ENCODE assay signal across 26 cellular contexts in the genomic region with DNA sequence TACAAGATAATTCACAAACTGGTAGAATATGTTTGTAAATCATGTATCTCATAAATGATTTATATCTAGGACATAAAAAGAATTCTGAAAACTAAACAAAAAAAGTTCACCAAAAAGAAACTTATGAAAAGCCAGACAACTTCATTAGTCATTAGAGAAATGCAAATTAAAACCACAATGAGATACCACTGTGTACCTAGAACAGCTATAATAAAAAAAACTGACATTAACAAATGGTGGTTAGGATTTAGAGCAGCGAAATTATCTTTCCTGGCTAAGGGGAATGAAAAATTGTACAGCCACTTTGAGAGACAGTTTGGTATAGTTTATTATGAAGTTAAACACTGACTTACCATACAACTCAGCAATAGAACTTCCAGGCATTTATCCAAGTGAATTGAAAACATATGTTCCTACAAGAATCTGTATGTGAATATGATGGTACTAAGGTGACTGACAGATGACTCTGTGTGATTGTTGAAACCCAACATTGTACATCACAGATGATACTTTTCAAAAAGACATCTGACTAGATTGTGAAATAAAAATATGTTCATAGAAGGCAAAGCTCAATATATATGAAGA. TPM values are rescaled to one million over a fixed set of nuclear protein-coding genes. Genes with fewer than 3 reads are reported as not detected.
DNase-seq lines count a peak whose midpoint lies in the region; ATAC-seq, FAIRE-seq and TF ChIP-seq lines count a peak whose summit lies in the region.
"Had no signal": no experiment of that assay in that cellular context is flagged by ENCODE, and none has a peak within 500 bp of the region (broad histone marks: within the 10 kb centered on the region; RNA-seq: fewer than 3 reads in every experiment).

No MANE protein-coding gene starts in this region.

- POLR2A ChIA-PET in H1 (lab: Charles Lee; ENCODE audit: partially characterized antibody), result no interaction called here
- POLR2A ChIA-PET in activated CD8-positive, alpha-beta T cell treated with anti-CD3 and anti-CD28 coated beads for 36 hours (lab: Charles Lee), result no interaction called here

- no peak overlapping the region for H2BK5ac ChIP-seq in H1 (ENCODE audit: low read depth, low read length)

- H3K23ac ChIP-seq in H1 (ENCODE audit: insufficient read length), result no peak overlapping the region

- no peak overlapping the region for H3K4me3 ChIP-seq in H1 (ENCODE audit: extremely low read depth in 1 of 4, insufficient read depth in 2 of 4, low read depth in 3 of 4, low read length in 4 of 4)
- H3K4me3 ChIP-seq in skeletal muscle cell (ENCODE audit: low read depth, low read length), result no peak overlapping the region
- H3K4me3 ChIP-seq: coronary artery, gastroesophageal sphincter, tibial artery had no signal

- H3K56ac ChIP-seq in H1 (replicated peaks; ENCODE audit: insufficient read length, low read depth, low read length), result no peak overlapping the region

- H3K27ac ChIP-seq in H1 (ENCODE audit: low read depth, low read length), result no peak overlapping the region
- H3K27ac ChIP-seq: coronary artery, gastroesophageal sphincter, tibial artery had no signal

- H3K79me1 ChIP-seq in H1 (ENCODE audit: low read depth, low read length), result no peaks in the 10 kb centered on the region

- intact Hi-C loops in activated CD8-positive, alpha-beta T cell treated with anti-CD3 and anti-CD28 coated beads for 36 hours (cut with micrococcal nuclease), result no loop called here

- no peak overlapping the region for H4K91ac ChIP-seq in H1 (replicated peaks; ENCODE audit: insufficient read length, low read length)

- no peak for TF ChIP-seq EP300 in H1 (IDR thresholded peaks at IDR 0.05; ENCODE audit: borderline replicate concordance in 1 of 2, low read depth in 2 of 2, low read length in 2 of 2)

- WGBS in H1 (ENCODE audit: extremely low coverage in 1 of 2, insufficient coverage in 1 of 2, insufficient read length in 1 of 2, insufficient replicate concordance in 2 of 2, low coverage in 1 of 2, low lambda C conversion rate in 2 of 2, missing lambda C conversion rate in 1 of 2), 2 experiments, result 100% methylated on average over 1 of the region's 1 CpG; no CpG with 5 or more reads in 1 of the 2 experiments

- H3K4me1 Mint-ChIP-seq in activated CD8-positive, alpha-beta T cell treated with anti-CD3 and anti-CD28 coated beads for 36 hours (ENCODE audit: low read depth), result no peaks in the 10 kb centered on the region
- H3K4me1 Mint-ChIP-seq: activated CD8-positive, alpha-beta memory T cell treated with anti-CD3 and anti-CD28 coated beads, Interleukin-2, amount 10 ng/mL, durations not matched to agents 7 days and 5 days; activated T-helper 17 cell treated with anti-CD3 and anti-CD28 coated beads, Interleukin-2, amount 50 U/mL, for 72 hours; CD4-positive, alpha-beta memory T cell had no signal

- no peaks in the 10 kb centered on the region for H3K4me1 ChIP-seq in H1 (replicated peaks in 1 of 4; ENCODE audit: control insufficient read depth in 3 of 4, insufficient read depth in 4 of 4, low read length in 3 of 4)
- H3K4me1 ChIP-seq: gastroesophageal sphincter, tibial artery had no signal

- DNase-seq in GM18507 (ENCODE audit: extremely low spot score, insufficient read length, low read depth) (no peak), H1 (ENCODE audit: low read depth in 1 of 2, low spot score in 2 of 2) (no peak), skeletal muscle cell (ENCODE audit: low read depth) (peak; percentile 17), NCI-H2029 (lab: John Stamatoyannopoulos, UW) (no peak)
- no peak for DNase-seq in activated CD8-positive, alpha-beta T cell treated with anti-CD3 and anti-CD28 coated beads for 36 hours
- DNase-seq: activated CD4-positive, alpha-beta T cell treated with anti-CD3 and anti-CD28 coated beads for 48 hours; activated CD8-positive, alpha-beta memory T cell treated with anti-CD3 and anti-CD28 coated beads, Interleukin-2, amount 10 ng/mL, durations not matched to agents 7 days and 5 days; CD4-positive, alpha-beta memory T cell; Karpas-422; kidney glomerular epithelial cell; NCI-H1092 treated with DMSO at 0.1 percent for 48 hours; NCI-H2107; OCI-M1; Right ventricle myocardium superior; stimulated activated CD4-positive, alpha-beta T cell treated with anti-CD3 and anti-CD28 coated beads, Interleukin-4, amount 100 ng/mL, for 1 hour; stimulated activated naive CD8-positive, alpha-beta T cell treated with anti-CD3 and anti-CD28 coated beads, Interleukin-15, Interleukin-2, amounts not matched to agents 100 U/mL and 50 U/mL, for 24 hours; tibial artery had no signal

- H3K23me2 ChIP-seq in H1 (ENCODE audit: low read depth, low read length), result no peaks in the 10 kb centered on the region

- H2BK120ac ChIP-seq in H1 (replicated peaks; ENCODE audit: low read depth, low read length), result no peak overlapping the region

- H3K4ac ChIP-seq in H1 (replicated peaks; ENCODE audit: insufficient read length, low read depth, low read length), result no peak overlapping the region

- H3K4me2 ChIP-seq in H1 (ENCODE audit: insufficient read depth in 1 of 2, low read depth in 2 of 2, low read length in 2 of 2), result no peak overlapping the region

- H2AFZ ChIP-seq in H1 (ENCODE audit: low read length), result no peak overlapping the region

- no peak overlapping the region for H2BK15ac ChIP-seq in H1 (ENCODE audit: low read length)

- no peaks in the 10 kb centered on the region for H3K27me3 Mint-ChIP-seq in activated CD8-positive, alpha-beta T cell treated with anti-CD3 and anti-CD28 coated beads for 36 hours
- H3K27me3 Mint-ChIP-seq: activated CD8-positive, alpha-beta memory T cell treated with anti-CD3 and anti-CD28 coated beads, Interleukin-2, amount 10 ng/mL, durations not matched to agents 7 days and 5 days; activated naive CD8-positive, alpha-beta T cell; activated T-helper 17 cell treated with anti-CD3 and anti-CD28 coated beads, Interleukin-2, amount 50 U/mL, for 72 hours; CD4-positive, alpha-beta memory T cell had no signal

- TF ChIP-seq POLR2A in H1 (IDR thresholded peaks at IDR 0.05; ENCODE audit: control extremely low read depth in 1 of 2, low read depth in 2 of 2, low read length in 2 of 2), result no peak

- H3K18ac ChIP-seq in H1 (ENCODE audit: extremely low read depth, low read length), result no peak overlapping the region

- H3K4me3 Mint-ChIP-seq in activated CD8-positive, alpha-beta T cell treated with anti-CD3 and anti-CD28 coated beads for 36 hours, result no peak overlapping the region
- H3K4me3 Mint-ChIP-seq: activated CD8-positive, alpha-beta memory T cell treated with anti-CD3 and anti-CD28 coated beads, Interleukin-2, amount 10 ng/mL, durations not matched to agents 7 days and 5 days; activated naive CD8-positive, alpha-beta T cell; activated T-helper 17 cell treated with anti-CD3 and anti-CD28 coated beads, Interleukin-2, amount 50 U/mL, for 72 hours; CD4-positive, alpha-beta memory T cell had no signal

- no peak overlapping the region for H3K14ac ChIP-seq in H1 (ENCODE audit: insufficient read length)

- H4K5ac ChIP-seq in H1 (ENCODE audit: insufficient read length, low read depth, low read length), result no peak overlapping the region

- ATAC-seq in HG02870 (IDR thresholded peaks at IDR 0.05; ENCODE audit: unreplicated experiment) (peak; percentile 51), HG03521 (IDR thresholded peaks at IDR 0.05; ENCODE audit: unreplicated experiment) (no peak)
- ATAC-seq in activated CD8-positive, alpha-beta T cell treated with anti-CD3 and anti-CD28 coated beads for 36 hours, result no peak
- ATAC-seq: activated CD8-positive, alpha-beta memory T cell treated with anti-CD3 and anti-CD28 coated beads, Interleukin-2, amount 10 ng/mL, durations not matched to agents 7 days and 5 days; activated T-helper 17 cell treated with anti-CD3 and anti-CD28 coated beads, Interleukin-2, amount 50 U/mL, for 72 hours; gastroesophageal sphincter; stimulated activated naive CD8-positive, alpha-beta T cell treated with anti-CD3 and anti-CD28 coated beads, Interleukin-15, Interleukin-2, amounts not matched to agents 100 U/mL and 50 U/mL, for 24 hours had no signal

- no peak for TF ChIP-seq CTCF in H1 (IDR thresholded peaks at IDR 0.05; ENCODE audit: control extremely low read depth in 1 of 3, insufficient read depth in 1 of 3, low read depth in 1 of 3, low read length in 3 of 3)
- TF ChIP-seq CTCF in activated CD8-positive, alpha-beta T cell treated with anti-CD3 and anti-CD28 coated beads for 36 hours (IDR thresholded peaks at IDR 0.05), result no peak

- CTCF ChIA-PET in H1 (lab: Charles Lee; ENCODE audit: partially characterized antibody), result no interaction called here
- CTCF ChIA-PET in activated CD8-positive, alpha-beta T cell treated with anti-CD3 and anti-CD28 coated beads for 36 hours (lab: Charles Lee), result no interaction called here

- H4K8ac ChIP-seq in H1 (ENCODE audit: extremely low read depth, insufficient read depth, low read length), result no peak overlapping the region

- no peak overlapping the region for H2BK20ac ChIP-seq in H1 (ENCODE audit: low read length)

- no peaks in the 10 kb centered on the region for H4K20me1 ChIP-seq in H1 (replicated peaks in 1 of 2; ENCODE audit: control insufficient read depth in 1 of 2, insufficient read depth in 2 of 2, low read length in 2 of 2)

- no peaks in the 10 kb centered on the region for H3K27me3 ChIP-seq in H1 (replicated peaks in 1 of 4; ENCODE audit: control insufficient read depth in 3 of 4, extremely low read depth in 1 of 4, insufficient read depth in 3 of 4, low read length in 3 of 4)
- H3K27me3 ChIP-seq: gastroesophageal sphincter, tibial artery had no signal

- FAIRE-seq in GM18507 (lab: Jason Lieb, UNC) (peak; percentile 21), H1 (lab: Jason Lieb, UNC) (peak; percentile 39)
- FAIRE-seq: bronchial epithelial cell, endothelial cell of umbilical vein, HTR-8/SVneo had no signal

- no peak overlapping the region for H3K27ac Mint-ChIP-seq in activated CD8-positive, alpha-beta T cell treated with anti-CD3 and anti-CD28 coated beads for 36 hours
- H3K27ac Mint-ChIP-seq: activated CD8-positive, alpha-beta memory T cell treated with anti-CD3 and anti-CD28 coated beads, Interleukin-2, amount 10 ng/mL, durations not matched to agents 7 days and 5 days; activated naive CD8-positive, alpha-beta T cell; activated T-helper 17 cell treated with anti-CD3 and anti-CD28 coated beads, Interleukin-2, amount 50 U/mL, for 72 hours; CD4-positive, alpha-beta memory T cell had no signal

- H3K36me3 Mint-ChIP-seq in activated CD8-positive, alpha-beta T cell treated with anti-CD3 and anti-CD28 coated beads for 36 hours (ENCODE audit: low read depth), result no peaks in the 10 kb centered on the region
- H3K36me3 Mint-ChIP-seq: activated CD8-positive, alpha-beta memory T cell treated with anti-CD3 and anti-CD28 coated beads, Interleukin-2, amount 10 ng/mL, durations not matched to agents 7 days and 5 days; activated naive CD8-positive, alpha-beta T cell; CD4-positive, alpha-beta memory T cell had no signal

- H3K9me3 Mint-ChIP-seq in activated CD8-positive, alpha-beta T cell treated with anti-CD3 and anti-CD28 coated beads for 36 hours, result peaks cover 6% of the 10 kb centered on the region

- no peak for TF ChIP-seq RAD21 in H1 (IDR thresholded peaks at IDR 0.05 in 1 of 2, conservative IDR thresholded peaks at IDR 0.05 in 1 of 2; ENCODE audit: low read depth in 2 of 2, low read length in 2 of 2)

- peaks cover 0 to 8% of the 10 kb centered on the region in 2 experiments; a peak in 2 of 4 replicates for H3K79me2 ChIP-seq in H1 (ENCODE audit: control insufficient read depth in 1 of 2, insufficient read depth in 2 of 2, low read length in 2 of 2)

- peaks cover 5 to 7% of the 10 kb centered on the region in 2 experiments for H3K9me3 ChIP-seq in H1 (ENCODE audit: insufficient read depth in 2 of 2, low read depth in 1 of 2, low read length in 1 of 2)

- no peak overlapping the region for H2AK5ac ChIP-seq in H1 (ENCODE audit: low read depth, low read length)

- H2BK12ac ChIP-seq in H1 (ENCODE audit: low read depth, low read length), result no peak overlapping the region

- H3K36me3 ChIP-seq in H1 (ENCODE audit: control insufficient read depth in 2 of 4, insufficient read depth in 4 of 4, low read length in 3 of 4), result peaks cover 2 to 13% (median 7%) of the 10 kb centered on the region in 4 experiments; a peak in 4 of 8 replicates

- H3K9ac ChIP-seq in H1 (replicated peaks in 1 of 4; ENCODE audit: extremely low read depth in 1 of 4, low read depth in 3 of 4, low read length in 3 of 4), result no peak overlapping the region

RNA-seq across cellular contexts. Expression of a gene that starts 41.8 kb away (rescaled TPM):
- total RNA-seq in H1 (2021; fragmentation: NEBNext Ultra II Directional; extraction: Animal tissue kit (Norgen Biotek cat#: 25700)), result 21.9 and 25.1 TPM in 2 replicates
- 5.9 and 6.0 TPM in 2 replicates for polyA plus RNA-seq in H1 (2011; rRNA removed)
- 10.1 TPM for polyA plus RNA-seq in H1 (2011; cell fraction: cytosol; rRNA removed)
- polyA plus RNA-seq in H1 (2011; cell fraction: nucleus; rRNA removed), result 31.8 TPM
- 7.6 to 11.5 TPM (median 8.7 TPM) in 4 replicates for polyA plus RNA-seq in H1 (2012, experiment 1 of 2)
- 2.2 TPM for polyA plus RNA-seq in H1 (2012, experiment 2 of 2)
- 29.1 TPM for polyA plus RNA-seq in H1 (2013, experiment 1 of 2)
- polyA plus RNA-seq in H1 (2013, experiment 2 of 2), result 28.5 TPM
- polyA minus RNA-seq in H1 (2011; rRNA and poly(A)+ RNA removed), result 19.4 and 26.4 TPM in 2 replicates
- 14.2 TPM for polyA minus RNA-seq in H1 (2011; cell fraction: cytosol; rRNA and poly(A)+ RNA removed)
- polyA minus RNA-seq in H1 (2011; cell fraction: nucleus; rRNA and poly(A)+ RNA removed), result 163 TPM
- total RNA-seq in activated CD8-positive, alpha-beta T cell treated with anti-CD3 and anti-CD28 coated beads for 36 hours, result not detected
- total RNA-seq: CD4-positive, alpha-beta memory T cell had no signal
- polyA plus RNA-seq: CD4-positive, alpha-beta memory T cell had no signal

Comparison
In these comparisons a context has a peak if more than half of its experiments do, and no peak if none do; other contexts are left out.
1. RNA of a gene that starts 41.8 kb away (total RNA-seq): 21.9 to 25.1 TPM in H1; not detected in activated CD8-positive, alpha-beta T cell treated with anti-CD3 and anti-CD28 coated beads for 36 hours; every median in the first group is over 10 times any median in the second.